16 cellular contexts compared by ENCODE assay signal in the genomic region with DNA sequence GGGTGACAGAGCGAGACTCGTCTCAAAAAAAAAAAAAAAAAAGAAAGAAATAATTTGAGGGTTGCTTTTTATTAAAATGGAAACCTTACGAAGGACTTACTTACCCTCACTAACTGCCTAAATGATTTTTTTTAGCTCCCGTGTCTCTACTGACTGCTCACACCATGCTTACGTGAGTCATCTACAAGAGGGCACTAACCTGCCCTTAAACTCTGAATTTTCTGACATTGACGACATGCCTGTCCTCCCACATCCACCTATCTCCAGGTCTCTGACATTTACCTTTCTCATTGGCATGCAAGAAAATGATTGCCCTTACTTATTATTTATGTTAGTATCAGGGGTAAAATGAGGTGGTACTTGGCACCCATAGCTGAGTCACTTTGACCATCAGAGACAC.
DNase-seq lines count a peak whose midpoint lies in the region; ATAC-seq and TF ChIP-seq lines count a peak whose summit lies in the region.
"Had no signal": no experiment of that assay in that cellular context is flagged by ENCODE, and none has a peak within 500 bp of the region (broad histone marks: within the 10 kb centered on the region; RNA-seq: fewer than 3 reads in every experiment).

No MANE protein-coding gene starts in this region.

- no peak for TF ChIP-seq POLR2A in vagina (IDR thresholded peaks at IDR 0.05)

- ATAC-seq in GM21723 (IDR thresholded peaks at IDR 0.05; ENCODE audit: unreplicated experiment) (no peak), GM21526 (IDR thresholded peaks at IDR 0.05; ENCODE audit: low FRiP score, unreplicated experiment) (no peak)
- ATAC-seq: A549; CD8-positive, alpha-beta T cell had no signal

- no peak overlapping the region for H4K8ac ChIP-seq in mesendoderm (ENCODE audit: low read depth, low read length)

- no CpG with 5 or more reads among the region's 6 CpGs for WGBS in mesendoderm (ENCODE audit: extremely low coverage, insufficient coverage, low lambda C conversion rate)

- intact Hi-C loops in vagina (cut with DNase I): no loop called here

- H3K4ac ChIP-seq in mesendoderm (ENCODE audit: low read depth, low read length): no peak overlapping the region

- no peaks in the 10 kb centered on the region for H3K27me3 ChIP-seq in mesendoderm (ENCODE audit: insufficient read depth, low read length, poor library complexity)
- H3K27me3 ChIP-seq in vagina: no peaks in the 10 kb centered on the region
- H3K27me3 ChIP-seq: BLaER1 treated with 17β-estradiol and CSF1 and Interleukin-3, amounts not matched to agents 10 nM and 100 nM had no signal

- H3K9ac ChIP-seq in mesendoderm (ENCODE audit: low read length): no peak overlapping the region
- H3K9ac ChIP-seq: BLaER1 treated with 17β-estradiol and CSF1 and Interleukin-3, amounts not matched to agents 10 nM and 100 nM had no signal

- DNase-seq in M059J (ENCODE audit: low read depth): peak; percentile 73
- DNase-seq in mesendoderm: no peak
- no peak for DNase-seq in vagina (ENCODE audit: extremely low spot score in 2 of 2)
- DNase-seq: 8988T; AML-193; Caco-2; Calu3; CD4-positive, alpha-beta T cell; CD8-positive, alpha-beta T cell; DMS79 treated with DMSO at 0.1 percent for 48 hours; GF-D8 had no signal

- no peak overlapping the region for H3K4me3 ChIP-seq in mesendoderm (ENCODE audit: low read length)
- H3K4me3 ChIP-seq in vagina: no peak overlapping the region
- H3K4me3 ChIP-seq: A549; BLaER1 treated with 17β-estradiol and CSF1 and Interleukin-3, amounts not matched to agents 10 nM and 100 nM had no signal

- H3K9me3 ChIP-seq in vagina: no peaks in the 10 kb centered on the region
- H3K9me3 ChIP-seq: A549, Caco-2 had no signal

- H3K56ac ChIP-seq in mesendoderm (ENCODE audit: low read length): no peak overlapping the region

- H3K4me2 ChIP-seq in mesendoderm (ENCODE audit: low read length): no peak overlapping the region
- H3K4me2 ChIP-seq: A549; BLaER1 treated with 17β-estradiol and CSF1 and Interleukin-3, amounts not matched to agents 10 nM and 100 nM had no signal

- no peak overlapping the region for H3K23ac ChIP-seq in mesendoderm (ENCODE audit: low read length)

- H3K27ac ChIP-seq in mesendoderm (ENCODE audit: low read depth, low read length) (no peak overlapping the region), vagina (no peak overlapping the region)
- H3K27ac ChIP-seq: A549; BLaER1 treated with 17β-estradiol and CSF1 and Interleukin-3, amounts not matched to agents 10 nM and 100 nM; C4-2B had no signal

- H3K36me3 ChIP-seq in mesendoderm (ENCODE audit: control insufficient read depth, insufficient read depth, low read length) (no peaks in the 10 kb centered on the region), vagina (no peaks in the 10 kb centered on the region)
- H3K36me3 ChIP-seq: BLaER1 treated with 17β-estradiol and CSF1 and Interleukin-3, amounts not matched to agents 10 nM and 100 nM had no signal

- H2BK120ac ChIP-seq in mesendoderm (ENCODE audit: low read depth, low read length): no peak overlapping the region

- no peak overlapping the region for H2BK5ac ChIP-seq in mesendoderm (ENCODE audit: low read length)

- no peak overlapping the region for H3K18ac ChIP-seq in mesendoderm (ENCODE audit: low read length)

- no peaks in the 10 kb centered on the region for H3K79me1 ChIP-seq in mesendoderm (ENCODE audit: low read length)

- peak overlapping the region; percentile 92 for H2BK15ac ChIP-seq in mesendoderm (replicated peaks; ENCODE audit: low read depth)

- H3K4me1 ChIP-seq in mesendoderm (ENCODE audit: control insufficient read depth, low read depth, low read length): no peaks in the 10 kb centered on the region
- no peaks in the 10 kb centered on the region for H3K4me1 ChIP-seq in vagina
- H3K4me1 ChIP-seq: BLaER1 treated with 17β-estradiol and CSF1 and Interleukin-3, amounts not matched to agents 10 nM and 100 nM; Caco-2 had no signal

- no peaks in the 10 kb centered on the region for H3K79me2 ChIP-seq in mesendoderm (ENCODE audit: control insufficient read depth, insufficient read depth, low read length)

- H4K5ac ChIP-seq in mesendoderm (ENCODE audit: low read length): no peak overlapping the region

- no peak for TF ChIP-seq CTCF in vagina (IDR thresholded peaks at IDR 0.05)

- H2AK5ac ChIP-seq in mesendoderm (ENCODE audit: low read length): no peak overlapping the region
